In the genomic region with DNA sequence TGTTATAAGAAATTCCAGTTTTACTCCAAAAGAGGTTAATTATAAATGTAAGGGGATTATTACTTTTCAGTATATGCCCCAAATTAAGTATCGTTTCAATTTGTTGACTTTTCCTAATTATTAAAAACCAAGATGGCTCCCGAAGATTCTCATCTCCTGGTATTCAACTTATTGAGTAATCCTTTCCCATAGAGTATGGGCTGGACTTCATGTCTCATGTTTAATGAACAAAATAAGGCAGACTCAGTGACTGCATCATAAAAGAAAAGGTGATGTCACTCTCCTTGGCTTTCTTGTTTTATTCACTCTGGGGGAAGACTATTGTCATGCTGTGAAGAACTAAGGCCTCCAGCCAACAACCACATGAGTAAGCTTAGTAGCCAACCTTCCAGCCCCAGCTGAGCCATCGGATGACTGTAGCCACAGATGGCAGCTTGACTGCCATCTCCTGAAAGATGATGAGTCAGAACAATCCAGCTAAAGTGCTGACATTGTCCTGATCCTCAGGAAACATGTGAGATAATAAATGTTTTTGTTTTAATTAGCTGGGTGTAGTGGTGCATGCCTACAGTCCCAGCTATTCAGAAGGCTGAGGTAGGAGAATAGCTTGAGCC, we compare ENCODE assay signal across 10 cellular contexts. TPM values are rescaled to one million over a fixed set of nuclear protein-coding genes. Genes with fewer than 3 reads are reported as not detected.
DNase-seq lines count a peak whose midpoint lies in the region; ATAC-seq and TF ChIP-seq lines count a peak whose summit lies in the region.
"Had no signal": no experiment of that assay in that cellular context is flagged by ENCODE, and none has a peak within 500 bp of the region (broad histone marks: within the 10 kb centered on the region; RNA-seq: fewer than 3 reads in every experiment).

No MANE protein-coding gene starts in this region.

- H2BK5ac ChIP-seq in trophoblast cell (ENCODE audit: low read depth, low read length, poor library complexity): no peak overlapping the region

- no peak overlapping the region for H2BK12ac ChIP-seq in trophoblast cell (ENCODE audit: low read length)

- ATAC-seq in HG03565 (IDR thresholded peaks at IDR 0.05; ENCODE audit: unreplicated experiment) (no peak), GM21447 (IDR thresholded peaks at IDR 0.05; ENCODE audit: unreplicated experiment) (no peak)
- ATAC-seq: stimulated activated naive B cell treated with anti-CD40 and anti-IgM and Interleukin-4, amounts not matched to agents 10 μg/mL and 1 μg/mL and 100 μg/mL, for 72 hours had no signal

- H3K4me3 ChIP-seq in HFF-Myc (replicated peaks; ENCODE audit: low read depth, low read length): no peak overlapping the region
- no peak overlapping the region for H3K4me3 ChIP-seq in epithelial cell of esophagus (ENCODE audit: low read length)
- H3K4me3 ChIP-seq in trophoblast cell (ENCODE audit: low read depth, low read length): no peak overlapping the region

- DNase-seq in HFF-Myc (ENCODE audit: extremely low read depth, low read depth) (peak; percentile 72), OCI-M1 (lab: John Stamatoyannopoulos, UW) (peak; percentile 12), epithelial cell of esophagus (ENCODE audit: low read depth) (peak; percentile 97), trophoblast cell (peak in 1 of 2 donors; percentile 35), hypothalamus (lab: John Stamatoyannopoulos, UW) (no peak)
- DNase-seq: NCI-H526; retina; stimulated activated naive B cell treated with anti-CD40 and anti-IgM and Interleukin-4, amounts not matched to agents 10 μg/mL and 1 μg/mL and 100 μg/mL, for 72 hours had no signal

- peaks cover 3% of the 10 kb centered on the region for H3K9me3 ChIP-seq in trophoblast cell (ENCODE audit: insufficient read depth, low read depth, low read length)

- TF ChIP-seq CTCF in HFF-Myc (IDR thresholded peaks at IDR 0.05; ENCODE audit: low read depth, low read length, missing control alignments) (no peak), epithelial cell of esophagus (IDR thresholded peaks at IDR 0.05; ENCODE audit: insufficient read depth, low read depth, low read length, missing control alignments) (no peak)

- H3K18ac ChIP-seq in trophoblast cell (ENCODE audit: low read length): no peak overlapping the region

- no peak overlapping the region for H2BK120ac ChIP-seq in trophoblast cell (ENCODE audit: insufficient read depth, low read length, poor library complexity)

- H4K91ac ChIP-seq in trophoblast cell (ENCODE audit: low read depth, low read length): no peak overlapping the region

- no peak overlapping the region for H3K27ac ChIP-seq in trophoblast cell (ENCODE audit: low read depth, low read length)

- no peak overlapping the region for H3K4me2 ChIP-seq in trophoblast cell (ENCODE audit: low read length)

- peaks cover 2 to 4% of the 10 kb centered on the region in 2 experiments for H3K4me1 ChIP-seq in trophoblast cell (ENCODE audit: control insufficient read depth in 1 of 2, insufficient read depth in 2 of 2, low read length in 2 of 2)

- H3K4ac ChIP-seq in trophoblast cell (ENCODE audit: low read depth, low read length): peak overlapping the region; percentile 72

- H2AK5ac ChIP-seq in trophoblast cell (ENCODE audit: low read length): no peak overlapping the region

- no peak overlapping the region for H2AFZ ChIP-seq in trophoblast cell (ENCODE audit: insufficient read depth, low read length, poor library complexity)

- H3K9ac ChIP-seq in trophoblast cell (ENCODE audit: low read length): no peak overlapping the region

- no peaks in the 10 kb centered on the region for H3K79me1 ChIP-seq in trophoblast cell (ENCODE audit: low read length)

- H3K23ac ChIP-seq in trophoblast cell (ENCODE audit: low read length): no peak overlapping the region

- H4K12ac ChIP-seq in trophoblast cell (ENCODE audit: low read depth, low read length): no peak overlapping the region

- WGBS in trophoblast cell (ENCODE audit: extremely low coverage, insufficient coverage, insufficient read length): no CpG with 5 or more reads among the region's 3 CpGs

- H3K27me3 ChIP-seq in trophoblast cell (ENCODE audit: insufficient read depth, low read length): no peaks in the 10 kb centered on the region

- peaks cover 14% of the 10 kb centered on the region for H3K79me2 ChIP-seq in trophoblast cell (ENCODE audit: control insufficient read depth, insufficient read depth, low read length, poor library complexity)

- no peak overlapping the region for H3K14ac ChIP-seq in trophoblast cell (ENCODE audit: low read length)

- no peak overlapping the region for H4K8ac ChIP-seq in trophoblast cell (ENCODE audit: low read depth, low read length)

- peaks cover 0 to 2% of the 10 kb centered on the region in 2 experiments for H3K36me3 ChIP-seq in trophoblast cell (ENCODE audit: control insufficient read depth in 1 of 2, insufficient read depth in 2 of 2, low read length in 2 of 2)

RNA-seq across cellular contexts. Expression of a gene that starts 17.3 kb away (rescaled TPM):
- 136 TPM in 2 replicates for polyA plus RNA-seq in trophoblast cell (2013)

Comparison
In these comparisons a context has a peak if more than half of its experiments do, and no peak if none do; other contexts are left out.
1. DNase-seq: peak in HFF-Myc (single experiment), OCI-M1 (single experiment) and epithelial cell of esophagus (single experiment); none in hypothalamus (0 of 51).